Comparison of ENCODE assay signal across 11 cellular contexts in genomic region chr16:26765087-26765486, GRCh38.
DNase-seq lines count a peak whose midpoint lies in the region; ATAC-seq, FAIRE-seq and TF ChIP-seq lines count a peak whose summit lies in the region.
"Had no signal": no experiment of that assay in that cellular context is flagged by ENCODE, and none has a peak within 500 bp of the region (broad histone marks: within the 10 kb centered on the region; RNA-seq: fewer than 3 reads in every experiment).

No MANE protein-coding gene starts in this region.

- no peaks in the 10 kb centered on the region for H3K4me1 ChIP-seq in astrocyte (ENCODE audit: insufficient read depth, low read length)

- H3K9me2 ChIP-seq in neural cell (ENCODE audit: insufficient read depth, low read length): no peaks in the 10 kb centered on the region

- H3K27me3 ChIP-seq in astrocyte (ENCODE audit: insufficient read depth, low read length) (no peaks in the 10 kb centered on the region), neural cell (ENCODE audit: insufficient read depth, low read depth, low read length) (peaks cover 7% of the 10 kb centered on the region)
- H3K27me3 ChIP-seq: cardiac muscle cell had no signal

- H3K27ac ChIP-seq in astrocyte (ENCODE audit: low read depth, low read length) (no peak overlapping the region), neural cell (ENCODE audit: low read length) (no peak overlapping the region)
- H3K27ac ChIP-seq: cardiac muscle cell, KMS-11 had no signal

- H3K79me2 ChIP-seq in astrocyte (ENCODE audit: insufficient read depth, low read length): no peaks in the 10 kb centered on the region
- no peaks in the 10 kb centered on the region for H3K79me2 ChIP-seq in neural cell (replicated peaks; ENCODE audit: insufficient read depth, low read length)

- H3K9me3 Mint-ChIP-seq in astrocyte (ENCODE audit: unreplicated experiment): no peaks in the 10 kb centered on the region

- peaks cover 6% of the 10 kb centered on the region for H3K27me3 Mint-ChIP-seq in astrocyte (ENCODE audit: low read depth, unreplicated experiment)

- H3K9me3 ChIP-seq in astrocyte (ENCODE audit: insufficient read depth, low read depth, low read length) (peaks cover 5% of the 10 kb centered on the region), neural cell (ENCODE audit: low read length) (no peaks in the 10 kb centered on the region)

- TF ChIP-seq CTCF in astrocyte (IDR thresholded peaks at IDR 0.05; ENCODE audit: insufficient read depth, low read depth, low read length) (peak; percentile 23), neural cell (IDR thresholded peaks at IDR 0.05; ENCODE audit: poor library complexity, severe bottlenecking) (peak; percentile 48)

- H3K36me3 ChIP-seq in astrocyte (ENCODE audit: insufficient read depth, low read length) (no peaks in the 10 kb centered on the region), neural cell (ENCODE audit: insufficient read depth, low read length) (no peaks in the 10 kb centered on the region)
- H3K36me3 ChIP-seq: cardiac muscle cell had no signal

- no peak overlapping the region for H3K9ac ChIP-seq in astrocyte (ENCODE audit: low read length)
- H3K9ac ChIP-seq in neural cell (ENCODE audit: low read length): no peak overlapping the region
- H3K9ac ChIP-seq: KMS-11 had no signal

- FAIRE-seq in astrocyte (lab: Jason Lieb, UNC): no peak
- FAIRE-seq: TTC549 had no signal

- no peak for TF ChIP-seq RAD21 in neural cell (conservative IDR thresholded peaks at IDR 0.05)

- H2AFZ ChIP-seq in astrocyte (ENCODE audit: low read depth, low read length) (no peak overlapping the region), neural cell (ENCODE audit: low read depth, low read length) (no peak overlapping the region)

- peak; percentile 19 for DNase-seq in NCI-H82 (lab: John Stamatoyannopoulos, UW)
- DNase-seq in NCI-H82 treated with DMSO at 0.1 percent for 48 hours (lab: John Stamatoyannopoulos, UW; ENCODE audit: unreplicated experiment): no peak
- DNase-seq in astrocyte (ENCODE audit: low read depth): no peak
- DNase-seq in C1 segment of cervical spinal cord (lab: John Stamatoyannopoulos, UW): no peak
- no peak for DNase-seq in NCI-H1092 (lab: John Stamatoyannopoulos, UW)

- no peak overlapping the region for H3K4me3 Mint-ChIP-seq in astrocyte (ENCODE audit: unreplicated experiment)

- ATAC-seq in HG02981 (IDR thresholded peaks at IDR 0.05; ENCODE audit: unreplicated experiment) (peak; percentile 60), HG02840 (IDR thresholded peaks at IDR 0.05; ENCODE audit: low FRiP score, unreplicated experiment) (no peak)

- H3K4me1 Mint-ChIP-seq in astrocyte (ENCODE audit: low read depth, unreplicated experiment): no peaks in the 10 kb centered on the region

- no peaks in the 10 kb centered on the region for H4K20me1 ChIP-seq in astrocyte (ENCODE audit: insufficient read depth, low read length)
- H4K20me1 ChIP-seq in neural cell (ENCODE audit: insufficient read depth): no peaks in the 10 kb centered on the region

- H3K27ac Mint-ChIP-seq in astrocyte (ENCODE audit: unreplicated experiment): no peak overlapping the region

- no peaks in the 10 kb centered on the region for H3F3A ChIP-seq in neural cell (ENCODE audit: insufficient read depth, low read length, poor library complexity, severe bottlenecking)

- H3K4me3 ChIP-seq in astrocyte (ENCODE audit: insufficient read depth, low read depth, low read length): no peak overlapping the region
- H3K4me3 ChIP-seq in neural cell (ENCODE audit: low read length): no peak overlapping the region
- H3K4me3 ChIP-seq: cardiac muscle cell had no signal

- no peak overlapping the region for H3K4me2 ChIP-seq in astrocyte (ENCODE audit: low read length)
- H3K4me2 ChIP-seq in neural cell (ENCODE audit: low read length): no peak overlapping the region
- H3K4me2 ChIP-seq: KMS-11 had no signal

- no peak for TF ChIP-seq EP300 in neural cell (conservative IDR thresholded peaks at IDR 0.05; ENCODE audit: poor library complexity, severe bottlenecking)

- no peaks in the 10 kb centered on the region for H3K36me3 Mint-ChIP-seq in astrocyte (ENCODE audit: low read depth, unreplicated experiment)

TF ChIP-seq in neural cell, 6 proteins besides CTCF, POLR2A, EP300 and RAD21:
- TF ChIP-seq REST (IDR thresholded peaks at IDR 0.05; ENCODE audit: borderline replicate concordance) (no peak), MXI1 (conservative IDR thresholded peaks at IDR 0.05; ENCODE audit: poor library complexity, severe bottlenecking) (no peak), EZH2 (IDR thresholded peaks at IDR 0.05; ENCODE audit: borderline replicate concordance, insufficient read depth, low read length, poor library complexity, severe bottlenecking) (no peak), TAF1 (IDR thresholded peaks at IDR 0.05; ENCODE audit: low read depth) (no peak), POLR2AphosphoS5 (IDR thresholded peaks at IDR 0.05) (no peak), SMC3 (conservative IDR thresholded peaks at IDR 0.05; ENCODE audit: poor library complexity) (no peak)
